1 cellular context compared by ENCODE assay signal in the genomic region with DNA sequence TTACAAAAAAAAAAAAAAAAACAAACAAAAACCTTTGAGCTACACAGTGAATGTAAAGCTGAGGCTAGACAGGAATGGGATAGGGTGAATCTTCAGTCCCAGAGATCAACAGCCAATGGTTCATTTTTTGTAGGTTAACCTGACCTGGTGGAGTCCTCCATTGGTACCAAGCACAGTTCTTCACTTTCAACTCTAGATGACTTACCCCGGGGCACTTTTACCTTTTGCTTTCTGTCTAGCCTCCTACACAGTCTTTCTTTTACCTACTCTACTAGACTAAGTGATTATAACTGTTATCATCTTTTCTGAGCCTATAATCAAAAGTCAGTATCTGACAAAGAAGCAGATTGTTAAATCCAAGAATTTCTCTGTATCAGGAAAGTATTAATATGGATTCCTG.
TF ChIP-seq lines count a peak whose summit lies in the region.

No MANE protein-coding gene starts in this region.

TF ChIP-seq in IMR-90, 13 proteins besides CTCF, POLR2A, EP300 and RAD21 (continued from another document):
- TF ChIP-seq USF2 (IDR thresholded peaks at IDR 0.05; ENCODE audit: low read depth, low read length) (no peak), ELK1 (IDR thresholded peaks at IDR 0.05; ENCODE audit: borderline replicate concordance, low read depth, low read length) (no peak), MAFK (IDR thresholded peaks at IDR 0.05; ENCODE audit: low read depth, low read length) (no peak), MAZ (IDR thresholded peaks at IDR 0.05; ENCODE audit: borderline replicate concordance, low read depth, low read length) (no peak)
